In genomic region chr13:108494991-108495661, GRCh38 we compare ENCODE assay signal across 12 cellular contexts.
DNase-seq lines count a peak whose midpoint lies in the region; ATAC-seq, FAIRE-seq and TF ChIP-seq lines count a peak whose summit lies in the region.
"Had no signal": no experiment of that assay in that cellular context is flagged by ENCODE, and none has a peak within 500 bp of the region (broad histone marks: within the 10 kb centered on the region; RNA-seq: fewer than 3 reads in every experiment).

No MANE protein-coding gene starts in this region.

- peaks cover 2% of the 10 kb centered on the region for H3K36me3 Mint-ChIP-seq in CD4-positive, CD25-positive, alpha-beta regulatory T cell
- H3K36me3 Mint-ChIP-seq in dendritic cell treated with granulocyte-macrophage colony-stimulating factor and Interleukin-4, amounts not matched to agents 40 ng/mL and 50 ng/mL, for 4 days (ENCODE audit: low read depth): no peaks in the 10 kb centered on the region
- no peaks in the 10 kb centered on the region for H3K36me3 Mint-ChIP-seq in nephron (ENCODE audit: low read depth)

- H3K4me3 ChIP-seq in CD4-positive, CD25-positive, alpha-beta regulatory T cell (ENCODE audit: low read depth, low read length): no peak overlapping the region
- peak overlapping the region; percentile 82 for H3K4me3 ChIP-seq in HUES6 (ENCODE audit: low read depth, low read length)

- peak overlapping the region; percentile 44 for H3K9ac ChIP-seq in HUES6 (ENCODE audit: low read length)
- H3K9ac ChIP-seq: KMS-11 had no signal

- peaks cover 0 to 8% (median 2%) of the 10 kb centered on the region in 7 donors for H3K9me3 Mint-ChIP-seq in CD4-positive, CD25-positive, alpha-beta regulatory T cell
- H3K9me3 Mint-ChIP-seq in dendritic cell treated with granulocyte-macrophage colony-stimulating factor and Interleukin-4, amounts not matched to agents 40 ng/mL and 50 ng/mL, for 4 days: no peaks in the 10 kb centered on the region
- H3K9me3 Mint-ChIP-seq in nephron: peaks cover 10% of the 10 kb centered on the region

- no peaks in the 10 kb centered on the region for H3K36me3 ChIP-seq in CD4-positive, CD25-positive, alpha-beta regulatory T cell (ENCODE audit: control insufficient read depth, insufficient read depth, low read length)
- no peaks in the 10 kb centered on the region for H3K36me3 ChIP-seq in HUES6 (ENCODE audit: control insufficient read depth, insufficient read depth, low read length)
- H3K36me3 ChIP-seq: prostate gland had no signal

- peak overlapping the region in 1 of 3 donors; percentile 32 for H3K27ac Mint-ChIP-seq in CD4-positive, CD25-positive, alpha-beta regulatory T cell
- no peak overlapping the region for H3K27ac Mint-ChIP-seq in dendritic cell treated with granulocyte-macrophage colony-stimulating factor and Interleukin-4, amounts not matched to agents 40 ng/mL and 50 ng/mL, for 4 days
- no peak overlapping the region for H3K27ac Mint-ChIP-seq in nephron

- H3K4me3 Mint-ChIP-seq in CD4-positive, CD25-positive, alpha-beta regulatory T cell: peak overlapping the region in 3 of 4 donors; percentile 80 to 93 (median 87)
- H3K4me3 Mint-ChIP-seq in dendritic cell treated with granulocyte-macrophage colony-stimulating factor and Interleukin-4, amounts not matched to agents 40 ng/mL and 50 ng/mL, for 4 days: peak overlapping the region; percentile 49
- peak overlapping the region; percentile 86 to 91 (median 87) for H3K4me3 Mint-ChIP-seq in nephron

- H3K4me1 ChIP-seq in CD4-positive, CD25-positive, alpha-beta regulatory T cell (ENCODE audit: control insufficient read depth, insufficient read depth, low read length, poor library complexity, severe bottlenecking): peaks cover 10% of the 10 kb centered on the region
- H3K4me1 ChIP-seq in HUES6 (ENCODE audit: control insufficient read depth, insufficient read depth, low read length): peaks cover 9% of the 10 kb centered on the region; the same call in 1 of the 2 replicates
- H3K4me1 ChIP-seq: prostate gland had no signal

- no peak for DNase-seq in CD4-positive, CD25-positive, alpha-beta regulatory T cell
- DNase-seq in T1000 (lab: John Stamatoyannopoulos, UW): no peak
- DNase-seq in kidney glomerular epithelial cell (lab: John Stamatoyannopoulos, UW): no peak
- DNase-seq in D721Med (ENCODE audit: insufficient read length, low spot score): no peak
- no peak for DNase-seq in NCI-H345 treated with DMSO at 0.1 percent for 48 hours (lab: John Stamatoyannopoulos, UW; ENCODE audit: unreplicated experiment)
- DNase-seq: EL had no signal

- no peak overlapping the region for H3K27ac ChIP-seq in CD4-positive, CD25-positive, alpha-beta regulatory T cell (ENCODE audit: insufficient read depth, low read length, poor library complexity, severe bottlenecking)
- H3K27ac ChIP-seq in HUES6 (ENCODE audit: low read depth, low read length): no peak overlapping the region
- H3K27ac ChIP-seq: KMS-11, prostate gland had no signal

- H3K4me1 Mint-ChIP-seq in CD4-positive, CD25-positive, alpha-beta regulatory T cell: peaks cover 0 to 24% (median 14%) of the 10 kb centered on the region in 4 donors
- peaks cover 19% of the 10 kb centered on the region for H3K4me1 Mint-ChIP-seq in dendritic cell treated with granulocyte-macrophage colony-stimulating factor and Interleukin-4, amounts not matched to agents 40 ng/mL and 50 ng/mL, for 4 days (ENCODE audit: low read depth)
- peaks cover 27% of the 10 kb centered on the region for H3K4me1 Mint-ChIP-seq in nephron

- intact Hi-C loops in dendritic cell treated with granulocyte-macrophage colony-stimulating factor and Interleukin-4, amounts not matched to agents 40 ng/mL and 50 ng/mL, for 4 days (cut with micrococcal nuclease): no loop called here

- H3K27me3 ChIP-seq in CD4-positive, CD25-positive, alpha-beta regulatory T cell (ENCODE audit: control insufficient read depth, insufficient read depth, low read length): peaks cover 14% of the 10 kb centered on the region
- peaks cover 63% of the 10 kb centered on the region for H3K27me3 ChIP-seq in HUES6 (ENCODE audit: control insufficient read depth, insufficient read depth, low read length)

- no peaks in the 10 kb centered on the region for H3K9me3 ChIP-seq in CD4-positive, CD25-positive, alpha-beta regulatory T cell (ENCODE audit: control insufficient read depth in 2 of 2, low read length in 2 of 2)
- H3K9me3 ChIP-seq in HUES6 (ENCODE audit: control insufficient read depth, insufficient read depth, low read depth, low read length): no peaks in the 10 kb centered on the region
- H3K9me3 ChIP-seq: prostate gland had no signal

- FAIRE-seq in D721Med (lab: Jason Lieb, UNC): no peak
- FAIRE-seq: TTC549 had no signal

- no peak for ATAC-seq in CD4-positive, CD25-positive, alpha-beta regulatory T cell (ENCODE audit: low read depth in 2 of 2)

- H3K27me3 Mint-ChIP-seq in CD4-positive, CD25-positive, alpha-beta regulatory T cell: peaks cover 51% of the 10 kb centered on the region
- H3K27me3 Mint-ChIP-seq in dendritic cell treated with granulocyte-macrophage colony-stimulating factor and Interleukin-4, amounts not matched to agents 40 ng/mL and 50 ng/mL, for 4 days: peaks cover 45% of the 10 kb centered on the region
- peaks cover 51% of the 10 kb centered on the region for H3K27me3 Mint-ChIP-seq in nephron (ENCODE audit: low read depth)

- no peak for TF ChIP-seq CTCF in nephron (IDR thresholded peaks at IDR 0.05; ENCODE audit: unreplicated experiment in 3 of 3)
- TF ChIP-seq CTCF in D721Med (IDR thresholded peaks at IDR 0.05; ENCODE audit: insufficient read depth, missing control alignments): no peak
